Comparison of ENCODE assay signal across 1 cellular context in the genomic region with DNA sequence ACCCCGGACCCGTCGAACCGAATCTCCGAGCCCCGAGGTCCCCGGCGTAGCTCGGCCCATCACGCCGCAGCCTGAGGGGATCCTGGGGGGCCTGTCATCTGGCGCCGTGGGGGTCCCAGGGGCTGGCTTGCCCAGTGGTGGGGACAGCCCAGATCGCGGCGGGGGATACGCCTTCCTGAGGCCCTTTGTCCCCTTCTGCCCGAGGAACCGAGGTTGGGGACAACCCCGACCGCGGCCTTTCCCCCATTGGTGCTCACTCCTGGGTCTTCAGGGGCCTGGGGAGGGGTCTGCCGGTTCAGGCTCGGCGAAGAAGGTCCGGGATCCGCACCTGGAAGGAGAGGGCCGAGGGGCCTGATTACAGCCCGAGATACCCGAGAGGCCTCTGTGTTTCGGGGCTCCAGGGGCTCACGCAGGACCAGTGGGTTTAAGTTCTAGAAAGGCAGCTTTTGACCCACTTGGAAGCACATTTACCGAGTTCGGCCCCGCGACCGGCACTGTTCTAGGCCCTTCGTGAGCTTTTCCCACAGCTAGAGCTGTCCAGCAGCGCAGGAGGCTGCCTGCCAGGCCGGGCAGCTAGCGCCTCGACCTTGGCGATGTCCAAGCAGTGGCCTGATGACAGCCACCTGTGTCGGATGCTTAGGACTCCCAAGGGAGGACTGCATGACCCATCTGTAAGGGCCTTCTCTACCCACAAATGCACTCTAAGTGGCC.
TF ChIP-seq lines count a peak whose summit lies in the region.

No MANE protein-coding gene starts in this region.

TF ChIP-seq in HEK293, 187 proteins besides CTCF, POLR2A, EP300 and RAD21 (continued from another document and continues in another):
- TF ChIP-seq, protein P1, sequence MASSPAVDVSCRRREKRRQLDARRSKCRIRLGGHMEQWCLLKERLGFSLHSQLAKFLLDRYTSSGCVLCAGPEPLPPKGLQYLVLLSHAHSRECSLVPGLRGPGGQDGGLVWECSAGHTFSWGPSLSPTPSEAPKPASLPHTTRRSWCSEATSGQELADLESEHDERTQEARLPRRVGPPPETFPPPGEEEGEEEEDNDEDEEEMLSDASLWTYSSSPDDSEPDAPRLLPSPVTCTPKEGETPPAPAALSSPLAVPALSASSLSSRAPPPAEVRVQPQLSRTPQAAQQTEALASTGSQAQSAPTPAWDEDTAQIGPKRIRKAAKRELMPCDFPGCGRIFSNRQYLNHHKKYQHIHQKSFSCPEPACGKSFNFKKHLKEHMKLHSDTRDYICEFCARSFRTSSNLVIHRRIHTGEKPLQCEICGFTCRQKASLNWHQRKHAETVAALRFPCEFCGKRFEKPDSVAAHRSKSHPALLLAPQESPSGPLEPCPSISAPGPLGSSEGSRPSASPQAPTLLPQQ (tag by site-specific recombination; IDR thresholded peaks at IDR 0.05) = no peak
- TF ChIP-seq ZNF248 (tag by site-specific recombination; IDR thresholded peaks at IDR 0.05) (no peak), ZNF48 (tag by site-specific recombination; IDR thresholded peaks at IDR 0.05) (no peak), ZNF701 (tag by site-specific recombination; IDR thresholded peaks at IDR 0.05) (peak; percentile 82), SETDB1 (IDR thresholded peaks at IDR 0.05; ENCODE audit: insufficient read length, low read length) (no peak), GLI4 (tag by site-specific recombination; IDR thresholded peaks at IDR 0.05) (no peak), ZNF837 (tag by site-specific recombination; IDR thresholded peaks at IDR 0.05) (no peak), ZNF426 (tag by site-specific recombination; IDR thresholded peaks at IDR 0.05) (no peak), ZSCAN16 (tag by site-specific recombination; IDR thresholded peaks at IDR 0.05) (no peak), ZBTB48 (tag by site-specific recombination; IDR thresholded peaks at IDR 0.05) (0 out of 2 replicates have a peak, but pooled peaks have one; percentile 28), GLIS2 (tag by site-specific recombination; IDR thresholded peaks at IDR 0.05) (peak; percentile 97), ZNF600 (tag by site-specific recombination; IDR thresholded peaks at IDR 0.05) (peak; percentile 97), ZNF133 (tag by site-specific recombination; IDR thresholded peaks at IDR 0.05) (no peak), YY2 (tag by site-specific recombination; IDR thresholded peaks at IDR 0.05) (no peak), ZNF549 (tag by site-specific recombination; IDR thresholded peaks at IDR 0.05) (no peak), ZNF501 (tag by site-specific recombination; IDR thresholded peaks at IDR 0.05) (0 out of 2 replicates have a peak, but pooled peaks have one; percentile 48), MYNN (tag by site-specific recombination; IDR thresholded peaks at IDR 0.05; ENCODE audit: borderline replicate concordance) (no peak), OSR2 (tag by site-specific recombination; IDR thresholded peaks at IDR 0.05) (no peak), GLIS1 (tag by site-specific recombination; IDR thresholded peaks at IDR 0.05) (peak; percentile 97), ZBTB20 (tag by site-specific recombination; IDR thresholded peaks at IDR 0.05) (peak; percentile 56; the same call in 1 of the 2 replicates), ZNF596 (tag by site-specific recombination; IDR thresholded peaks at IDR 0.05) (no peak), TCF7L2 (IDR thresholded peaks at IDR 0.05; ENCODE audit: borderline replicate concordance, low read depth, low read length) (no peak), ZIC2 (tag by site-specific recombination; IDR thresholded peaks at IDR 0.05) (peak; percentile 93), ZBTB1 (tag by site-specific recombination; IDR thresholded peaks at IDR 0.05) (no peak), ZNF155 (tag by site-specific recombination; IDR thresholded peaks at IDR 0.05) (no peak), MZF1 (tag by site-specific recombination; IDR thresholded peaks at IDR 0.05; ENCODE audit: borderline replicate concordance) (no peak), ZNF146 (tag by site-specific recombination; IDR thresholded peaks at IDR 0.05) (no peak), ZNF626 (tag by site-specific recombination; IDR thresholded peaks at IDR 0.05) (no peak), MEIS1 (CRISPR knock-in tag; IDR thresholded peaks at IDR 0.05; ENCODE audit: borderline replicate concordance) (no peak), SCRT2 (tag by site-specific recombination; IDR thresholded peaks at IDR 0.05) (peak; percentile 22; the same call in 1 of the 2 replicates), ZNF169 (tag by site-specific recombination; IDR thresholded peaks at IDR 0.05) (no peak), ZNF121 (tag by site-specific recombination; IDR thresholded peaks at IDR 0.05) (no peak), IKZF3 (tag by site-specific recombination; IDR thresholded peaks at IDR 0.05) (0 out of 2 replicates have a peak, but pooled peaks have one; percentile 7), ZNF423 (tag by site-specific recombination; IDR thresholded peaks at IDR 0.05) (no peak), ZNF23 (tag by site-specific recombination; IDR thresholded peaks at IDR 0.05; ENCODE audit: borderline replicate concordance) (no peak), ZNF843 (tag by site-specific recombination; IDR thresholded peaks at IDR 0.05) (no peak), ZNF660 (tag by site-specific recombination; IDR thresholded peaks at IDR 0.05) (0 out of 2 replicates have a peak, but pooled peaks have one; percentile 33), EGR2 (tag by site-specific recombination; IDR thresholded peaks at IDR 0.05; ENCODE audit: low read depth) (no peak), ZNF341 (tag by site-specific recombination; IDR thresholded peaks at IDR 0.05; ENCODE audit: low read depth) (no peak), ZNF529 (tag by site-specific recombination; IDR thresholded peaks at IDR 0.05; ENCODE audit: insufficient replicate concordance) (no peak), ZNF335 (tag by site-specific recombination; conservative IDR thresholded peaks at IDR 0.05) (peak; percentile 90), ZNF792 (tag by site-specific recombination; IDR thresholded peaks at IDR 0.05) (no peak), ZNF394 (tag by site-specific recombination; IDR thresholded peaks at IDR 0.05; ENCODE audit: borderline replicate concordance) (no peak), ZNF670 (tag by site-specific recombination; IDR thresholded peaks at IDR 0.05; ENCODE audit: low read depth) (no peak)
- TF ChIP-seq, protein P2, sequence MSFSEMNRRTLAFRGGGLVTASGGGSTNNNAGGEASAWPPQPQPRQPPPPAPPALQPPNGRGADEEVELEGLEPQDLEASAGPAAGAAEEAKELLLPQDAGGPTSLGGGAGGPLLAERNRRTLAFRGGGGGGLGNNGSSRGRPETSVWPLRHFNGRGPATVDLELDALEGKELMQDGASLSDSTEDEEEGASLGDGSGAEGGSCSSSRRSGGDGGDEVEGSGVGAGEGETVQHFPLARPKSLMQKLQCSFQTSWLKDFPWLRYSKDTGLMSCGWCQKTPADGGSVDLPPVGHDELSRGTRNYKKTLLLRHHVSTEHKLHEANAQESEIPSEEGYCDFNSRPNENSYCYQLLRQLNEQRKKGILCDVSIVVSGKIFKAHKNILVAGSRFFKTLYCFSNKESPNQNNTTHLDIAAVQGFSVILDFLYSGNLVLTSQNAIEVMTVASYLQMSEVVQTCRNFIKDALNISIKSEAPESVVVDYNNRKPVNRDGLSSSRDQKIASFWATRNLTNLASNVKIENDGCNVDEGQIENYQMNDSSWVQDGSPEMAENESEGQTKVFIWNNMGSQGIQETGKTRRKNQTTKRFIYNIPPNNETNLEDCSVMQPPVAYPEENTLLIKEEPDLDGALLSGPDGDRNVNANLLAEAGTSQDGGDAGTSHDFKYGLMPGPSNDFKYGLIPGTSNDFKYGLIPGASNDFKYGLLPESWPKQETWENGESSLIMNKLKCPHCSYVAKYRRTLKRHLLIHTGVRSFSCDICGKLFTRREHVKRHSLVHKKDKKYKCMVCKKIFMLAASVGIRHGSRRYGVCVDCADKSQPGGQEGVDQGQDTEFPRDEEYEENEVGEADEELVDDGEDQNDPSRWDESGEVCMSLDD (tag by site-specific recombination; IDR thresholded peaks at IDR 0.05) = peak; percentile 42; the same call in 1 of the 2 replicates
- TF ChIP-seq, protein P3, sequence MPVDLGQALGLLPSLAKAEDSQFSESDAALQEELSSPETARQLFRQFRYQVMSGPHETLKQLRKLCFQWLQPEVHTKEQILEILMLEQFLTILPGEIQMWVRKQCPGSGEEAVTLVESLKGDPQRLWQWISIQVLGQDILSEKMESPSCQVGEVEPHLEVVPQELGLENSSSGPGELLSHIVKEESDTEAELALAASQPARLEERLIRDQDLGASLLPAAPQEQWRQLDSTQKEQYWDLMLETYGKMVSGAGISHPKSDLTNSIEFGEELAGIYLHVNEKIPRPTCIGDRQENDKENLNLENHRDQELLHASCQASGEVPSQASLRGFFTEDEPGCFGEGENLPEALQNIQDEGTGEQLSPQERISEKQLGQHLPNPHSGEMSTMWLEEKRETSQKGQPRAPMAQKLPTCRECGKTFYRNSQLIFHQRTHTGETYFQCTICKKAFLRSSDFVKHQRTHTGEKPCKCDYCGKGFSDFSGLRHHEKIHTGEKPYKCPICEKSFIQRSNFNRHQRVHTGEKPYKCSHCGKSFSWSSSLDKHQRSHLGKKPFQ (tag by site-specific recombination; IDR thresholded peaks at IDR 0.05) = no peak
- TF ChIP-seq, protein P4, sequence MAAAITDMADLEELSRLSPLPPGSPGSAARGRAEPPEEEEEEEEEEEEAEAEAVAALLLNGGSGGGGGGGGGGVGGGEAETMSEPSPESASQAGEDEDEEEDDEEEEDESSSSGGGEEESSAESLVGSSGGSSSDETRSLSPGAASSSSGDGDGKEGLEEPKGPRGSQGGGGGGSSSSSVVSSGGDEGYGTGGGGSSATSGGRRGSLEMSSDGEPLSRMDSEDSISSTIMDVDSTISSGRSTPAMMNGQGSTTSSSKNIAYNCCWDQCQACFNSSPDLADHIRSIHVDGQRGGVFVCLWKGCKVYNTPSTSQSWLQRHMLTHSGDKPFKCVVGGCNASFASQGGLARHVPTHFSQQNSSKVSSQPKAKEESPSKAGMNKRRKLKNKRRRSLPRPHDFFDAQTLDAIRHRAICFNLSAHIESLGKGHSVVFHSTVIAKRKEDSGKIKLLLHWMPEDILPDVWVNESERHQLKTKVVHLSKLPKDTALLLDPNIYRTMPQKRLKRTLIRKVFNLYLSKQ (tag by site-specific recombination; IDR thresholded peaks at IDR 0.05; ENCODE audit: borderline replicate concordance) = no peak
- TF ChIP-seq, protein P5, sequence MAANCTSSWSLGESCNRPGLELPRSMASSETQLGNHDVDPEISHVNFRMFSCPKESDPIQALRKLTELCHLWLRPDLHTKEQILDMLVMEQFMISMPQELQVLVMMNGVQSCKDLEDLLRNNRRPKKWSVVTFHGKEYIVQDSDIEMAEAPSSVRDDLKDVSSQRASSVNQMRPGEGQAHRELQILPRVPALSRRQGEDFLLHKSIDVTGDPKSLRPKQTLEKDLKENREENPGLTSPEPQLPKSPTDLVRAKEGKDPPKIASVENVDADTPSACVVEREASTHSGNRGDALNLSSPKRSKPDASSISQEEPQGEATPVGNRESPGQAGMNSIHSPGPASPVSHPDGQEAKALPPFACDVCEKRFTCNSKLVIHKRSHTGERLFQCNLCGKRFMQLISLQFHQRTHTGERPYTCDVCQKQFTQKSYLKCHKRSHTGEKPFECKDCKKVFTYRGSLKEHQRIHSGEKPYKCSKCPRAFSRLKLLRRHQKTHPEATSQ (tag by site-specific recombination; IDR thresholded peaks at IDR 0.05) = peak; percentile 42; the same call in 1 of the 2 replicates
- TF ChIP-seq, protein P6, sequence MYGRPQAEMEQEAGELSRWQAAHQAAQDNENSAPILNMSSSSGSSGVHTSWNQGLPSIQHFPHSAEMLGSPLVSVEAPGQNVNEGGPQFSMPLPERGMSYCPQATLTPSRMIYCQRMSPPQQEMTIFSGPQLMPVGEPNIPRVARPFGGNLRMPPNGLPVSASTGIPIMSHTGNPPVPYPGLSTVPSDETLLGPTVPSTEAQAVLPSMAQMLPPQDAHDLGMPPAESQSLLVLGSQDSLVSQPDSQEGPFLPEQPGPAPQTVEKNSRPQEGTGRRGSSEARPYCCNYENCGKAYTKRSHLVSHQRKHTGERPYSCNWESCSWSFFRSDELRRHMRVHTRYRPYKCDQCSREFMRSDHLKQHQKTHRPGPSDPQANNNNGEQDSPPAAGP (tag by site-specific recombination; IDR thresholded peaks at IDR 0.05) = no peak
- TF ChIP-seq, protein P7, sequence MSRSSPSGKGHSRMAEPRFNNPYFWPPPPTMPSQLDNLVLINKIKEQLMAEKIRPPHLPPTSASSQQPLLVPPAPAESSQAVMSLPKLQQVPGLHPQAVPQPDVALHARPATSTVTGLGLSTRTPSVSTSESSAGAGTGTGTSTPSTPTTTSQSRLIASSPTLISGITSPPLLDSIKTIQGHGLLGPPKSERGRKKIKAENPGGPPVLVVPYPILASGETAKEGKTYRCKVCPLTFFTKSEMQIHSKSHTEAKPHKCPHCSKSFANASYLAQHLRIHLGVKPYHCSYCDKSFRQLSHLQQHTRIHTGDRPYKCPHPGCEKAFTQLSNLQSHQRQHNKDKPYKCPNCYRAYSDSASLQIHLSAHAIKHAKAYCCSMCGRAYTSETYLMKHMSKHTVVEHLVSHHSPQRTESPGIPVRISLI (tag by site-specific recombination; IDR thresholded peaks at IDR 0.05) = no peak
- TF ChIP-seq, protein P8, sequence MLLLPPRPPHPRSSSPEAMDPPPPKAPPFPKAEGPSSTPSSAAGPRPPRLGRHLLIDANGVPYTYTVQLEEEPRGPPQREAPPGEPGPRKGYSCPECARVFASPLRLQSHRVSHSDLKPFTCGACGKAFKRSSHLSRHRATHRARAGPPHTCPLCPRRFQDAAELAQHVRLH (tag by site-specific recombination; IDR thresholded peaks at IDR 0.05) = no peak
- TF ChIP-seq, protein P9, sequence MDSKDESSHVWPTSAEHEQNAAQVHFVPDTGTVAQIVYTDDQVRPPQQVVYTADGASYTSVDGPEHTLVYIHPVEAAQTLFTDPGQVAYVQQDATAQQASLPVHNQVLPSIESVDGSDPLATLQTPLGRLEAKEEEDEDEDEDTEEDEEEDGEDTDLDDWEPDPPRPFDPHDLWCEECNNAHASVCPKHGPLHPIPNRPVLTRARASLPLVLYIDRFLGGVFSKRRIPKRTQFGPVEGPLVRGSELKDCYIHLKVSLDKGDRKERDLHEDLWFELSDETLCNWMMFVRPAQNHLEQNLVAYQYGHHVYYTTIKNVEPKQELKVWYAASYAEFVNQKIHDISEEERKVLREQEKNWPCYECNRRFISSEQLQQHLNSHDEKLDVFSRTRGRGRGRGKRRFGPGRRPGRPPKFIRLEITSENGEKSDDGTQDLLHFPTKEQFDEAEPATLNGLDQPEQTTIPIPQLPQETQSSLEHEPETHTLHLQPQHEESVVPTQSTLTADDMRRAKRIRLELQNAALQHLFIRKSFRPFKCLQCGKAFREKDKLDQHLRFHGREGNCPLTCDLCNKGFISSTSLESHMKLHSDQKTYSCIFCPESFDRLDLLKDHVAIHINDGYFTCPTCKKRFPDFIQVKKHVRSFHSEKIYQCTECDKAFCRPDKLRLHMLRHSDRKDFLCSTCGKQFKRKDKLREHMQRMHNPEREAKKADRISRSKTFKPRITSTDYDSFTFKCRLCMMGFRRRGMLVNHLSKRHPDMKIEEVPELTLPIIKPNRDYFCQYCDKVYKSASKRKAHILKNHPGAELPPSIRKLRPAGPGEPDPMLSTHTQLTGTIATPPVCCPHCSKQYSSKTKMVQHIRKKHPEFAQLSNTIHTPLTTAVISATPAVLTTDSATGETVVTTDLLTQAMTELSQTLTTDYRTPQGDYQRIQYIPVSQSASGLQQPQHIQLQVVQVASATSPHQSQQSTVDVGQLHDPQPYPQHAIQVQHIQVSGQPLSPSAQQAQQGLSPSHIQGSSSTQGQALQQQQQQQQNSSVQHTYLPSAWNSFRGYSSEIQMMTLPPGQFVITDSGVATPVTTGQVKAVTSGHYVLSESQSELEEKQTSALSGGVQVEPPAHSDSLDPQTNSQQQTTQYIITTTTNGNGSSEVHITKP (tag by site-specific recombination; IDR thresholded peaks at IDR 0.05) = peak; percentile 57; the same call in 1 of the 2 replicates
